In genomic region chr9:112495614-112496013, GRCh38 we compare ENCODE assay signal across 17 cellular contexts. TPM values are rescaled to one million over a fixed set of nuclear protein-coding genes. Genes with fewer than 3 reads are reported as not detected.
DNase-seq lines count a peak whose midpoint lies in the region; ATAC-seq, FAIRE-seq and TF ChIP-seq lines count a peak whose summit lies in the region.
"Had no signal": no experiment of that assay in that cellular context is flagged by ENCODE, and none has a peak within 500 bp of the region (broad histone marks: within the 10 kb centered on the region; RNA-seq: fewer than 3 reads in every experiment).

No MANE protein-coding gene starts in this region.

- H3K9me1 ChIP-seq in K562 (ENCODE audit: control insufficient read depth, insufficient read depth, low read length), result no peaks in the 10 kb centered on the region

- TF ChIP-seq POLR2A in K562 (conservative IDR thresholded peaks at IDR 0.05) (no peak), body of pancreas (IDR thresholded peaks at IDR 0.05) (no peak)

- peaks cover 46% of the 10 kb centered on the region for H3K4me1 Mint-ChIP-seq in CD14-positive monocyte
- H3K4me1 Mint-ChIP-seq: IgD-negative memory B cell had no signal

- in situ Hi-C loops in K562 (cut with MboI), result no loop called here

- H3K27ac ChIP-seq in K562 (ENCODE audit: extremely low read depth, low read depth, low read length), result no peak overlapping the region
- H3K27ac ChIP-seq in lower lobe of right lung, result peak overlapping the region; percentile 26
- no peak overlapping the region for H3K27ac ChIP-seq in body of pancreas

- DNase-seq in CD14-positive monocyte (ENCODE audit: low spot score), result no peak
- peak; percentile 52 for DNase-seq in GF-D8 (lab: John Stamatoyannopoulos, UW)
- DNase-seq in K562 (ENCODE audit: extremely low read depth in 1 of 4, low spot score in 3 of 4), result no peak
- DNase-seq in lower lobe of right lung, result no peak
- no peak for DNase-seq in body of pancreas
- DNase-seq in NCI-H748 (lab: John Stamatoyannopoulos, UW; ENCODE audit: unreplicated experiment), result no peak
- DNase-seq: ACHN; Calu3; CD4-positive, alpha-beta T cell; H7; NCI-H1092; NCI-H2081 treated with DMSO at 0.1 percent for 48 hours; NCI-H510A; SK-N-SH had no signal

- no peak for TF ChIP-seq CTCF in CD14-positive monocyte (IDR thresholded peaks at IDR 0.05)
- no peak for TF ChIP-seq CTCF in K562 (IDR thresholded peaks at IDR 0.05 in 2 of 3, conservative IDR thresholded peaks at IDR 0.05 in 1 of 3; ENCODE audit: insufficient read depth in 2 of 3, low read depth in 1 of 3, low read length in 3 of 3)
- no peak for TF ChIP-seq CTCF in lower lobe of right lung (IDR thresholded peaks at IDR 0.05)
- no peak for TF ChIP-seq CTCF in body of pancreas (IDR thresholded peaks at IDR 0.05)

- no peak for TF ChIP-seq EP300 in K562 (IDR thresholded peaks at IDR 0.05; ENCODE audit: low read length)

- POLR2A ChIA-PET in K562 (lab: Yijun Ruan, JAX), result interaction anchor here (0.8 to 2.1 kb wide), 3 partner anchors 10 to 11 kb away, joined by 3 to 10 read pairs (median 5); partner anchors contain the start of gene KIAA1958

- peaks cover 96% of the 10 kb centered on the region for H3K79me2 ChIP-seq in K562 (ENCODE audit: control insufficient read depth, insufficient read depth, low read length)

- peaks cover 9% of the 10 kb centered on the region; the same call in 1 of the 2 replicates for H3K9me3 ChIP-seq in K562 (replicated peaks; ENCODE audit: control insufficient read depth, insufficient read depth, low read depth, low read length)
- peaks cover 27% of the 10 kb centered on the region for H3K9me3 ChIP-seq in lower lobe of right lung
- H3K9me3 ChIP-seq in body of pancreas, result no peaks in the 10 kb centered on the region

- H3K36me3 Mint-ChIP-seq in CD14-positive monocyte, result peaks cover 11 to 26% of the 10 kb centered on the region in 2 donors

- H2AFZ ChIP-seq in K562 (ENCODE audit: low read depth, low read length), result no peak overlapping the region

- no peak for FAIRE-seq in K562 (lab: Jason Lieb, UNC)
- FAIRE-seq: GM19239 had no signal

- TF ChIP-seq RAD21 in K562 (CRISPR knock-in tag; conservative IDR thresholded peaks at IDR 0.05 in 1 of 2, IDR thresholded peaks at IDR 0.05 in 1 of 2), result no peak

- peak overlapping the region in 1 of 2 donors; percentile 84 for H3K4me3 Mint-ChIP-seq in CD14-positive monocyte
- H3K4me3 Mint-ChIP-seq: CD4-positive, alpha-beta T cell; IgD-negative memory B cell had no signal

- H4K20me1 ChIP-seq in K562 (replicated peaks; ENCODE audit: control insufficient read depth, insufficient read depth, low read length), result no peaks in the 10 kb centered on the region

- no peak overlapping the region for H3K4me2 ChIP-seq in K562 (ENCODE audit: insufficient read depth, low read length)
- H3K4me2 ChIP-seq: SK-N-SH had no signal

- H3K4me1 ChIP-seq in K562 (replicated peaks in 1 of 2; ENCODE audit: control insufficient read depth in 2 of 2, insufficient read depth in 2 of 2, low read length in 2 of 2) (peaks cover 0 to 5% of the 10 kb centered on the region in 2 experiments; a peak in 2 of 5 replicates), lower lobe of right lung (peaks cover 12% of the 10 kb centered on the region), body of pancreas (peaks cover 13% of the 10 kb centered on the region)

- H3K27ac Mint-ChIP-seq in CD14-positive monocyte, result peak overlapping the region; percentile 87 to 96 (median 90)
- H3K27ac Mint-ChIP-seq: CD4-positive, alpha-beta T cell; IgD-negative memory B cell had no signal

- H3K4me3 ChIP-seq in K562 (no peak overlapping the region), lower lobe of right lung (no peak overlapping the region), body of pancreas (no peak overlapping the region)

- 64% methylated on average over 4 of the region's 4 CpGs for WGBS in K562 (ENCODE audit: insufficient coverage, low coverage, missing lambda C conversion rate)
- 87 to 93% methylated on average over 4 of the region's 4 CpGs for WGBS in body of pancreas, 2 donors

- ATAC-seq in K562 (peak; percentile 9; the same call in 1 of the 3 replicates), lower lobe of right lung (peak in 1 of 2 donors; percentile 74), body of pancreas (no peak), HG03196 (IDR thresholded peaks at IDR 0.05; ENCODE audit: unreplicated experiment) (no peak)

- CTCF ChIA-PET in K562 (lab: Yijun Ruan, JAX; ENCODE audit: low intra/inter-chr PET ratio), result no interaction called here

- BruUV-seq in K562 (replicated peaks; lab: Mats Ljungman, UMichigan), result no TSS peak

- intact Hi-C loops in CD14-positive monocyte (cut with micrococcal nuclease), result no loop called here
- intact Hi-C loops in K562 (cut with micrococcal nuclease), result no loop called here
- intact Hi-C loops in lower lobe of right lung (cut with DNase I), result no loop called here
- intact Hi-C loops in body of pancreas (cut with DNase I), result no loop called here

- H3K9ac ChIP-seq in K562 (ENCODE audit: insufficient read depth in 1 of 2, low read depth in 2 of 2, low read length in 2 of 2), result no peak overlapping the region
- H3K9ac ChIP-seq: SK-N-SH had no signal

- H3K9me3 Mint-ChIP-seq in CD14-positive monocyte, result peaks cover 14 to 22% (median 15%) of the 10 kb centered on the region in 7 donors

- H3K36me3 ChIP-seq in K562 (ENCODE audit: control insufficient read depth, insufficient read depth, low read length), result peaks cover 43% of the 10 kb centered on the region
- no peaks in the 10 kb centered on the region for H3K36me3 ChIP-seq in lower lobe of right lung
- no peaks in the 10 kb centered on the region for H3K36me3 ChIP-seq in body of pancreas (replicated peaks in 1 of 2; ENCODE audit: insufficient read depth in 1 of 2, low read depth in 2 of 2)

- H3K27me3 ChIP-seq in K562 (ENCODE audit: control insufficient read depth in 2 of 2, insufficient read depth in 2 of 2, low read length in 2 of 2), result no peaks in the 10 kb centered on the region
- H3K27me3 ChIP-seq in lower lobe of right lung (ENCODE audit: low read depth), result no peaks in the 10 kb centered on the region
- H3K27me3 ChIP-seq in body of pancreas, result no peaks in the 10 kb centered on the region

- no peaks in the 10 kb centered on the region for H3K27me3 Mint-ChIP-seq in CD14-positive monocyte (ENCODE audit: low read depth in 3 of 3)
- H3K27me3 Mint-ChIP-seq: CD4-positive, alpha-beta T cell; IgD-negative memory B cell had no signal

TF ChIP-seq in K562, 482 proteins besides CTCF, POLR2A, EP300 and RAD21 (continues in another document):
- TF ChIP-seq ZNF75A (CRISPR knock-in tag; IDR thresholded peaks at IDR 0.05) (no peak), CAMTA2 (CRISPR knock-in tag; conservative IDR thresholded peaks at IDR 0.05) (no peak), PBX2 (CRISPR knock-in tag; IDR thresholded peaks at IDR 0.05; ENCODE audit: low read depth) (no peak), PBX2 (tag; conservative IDR thresholded peaks at IDR 0.05; ENCODE audit: low read depth) (peak; percentile 89)

RNA-seq across cellular contexts. Expression of gene KIAA1958, which starts 9.0 kb away (rescaled TPM):
- polyA plus RNA-seq in CD14-positive monocyte, result 1 to 10 TPM; 1.9 TPM
- total RNA-seq in K562 (2011; cell fraction: chromatin; rRNA removed; ENCODE audit: low replicate concordance), result 49.8 and 66.2 TPM in 2 replicates
- 22.5 and 29.5 TPM in 2 replicates for total RNA-seq in K562 (2011; cell fraction: nucleolus; rRNA removed)
- 30.6 and 35.2 TPM in 2 replicates for total RNA-seq in K562 (2011; cell fraction: nucleoplasm; rRNA removed)
- 5.8 and 5.9 TPM in 2 replicates for total RNA-seq in K562 (2014; rRNA removed)
- 10.2 and 10.8 TPM in 2 replicates for total RNA-seq in K562 (2014; rRNA removed; fragmentation: Illumina TruSeq; extraction: Trizol)
- total RNA-seq in K562 (2015; rRNA removed; fragmentation: Illumina TruSeq; extraction: Trizol), result 10.1 TPM in 2 replicates
- total RNA-seq in K562 (2021), result 14.4 and 16.0 TPM in 2 replicates
- 10.5 and 13.2 TPM in 2 replicates for polyA plus RNA-seq in K562 (2011; rRNA removed)
- polyA plus RNA-seq in K562 (2011; cell fraction: cytosol; rRNA removed), result 8.3 and 14.3 TPM in 2 replicates
- 17.4 and 19.9 TPM in 2 replicates for polyA plus RNA-seq in K562 (2011; cell fraction: nucleus; rRNA removed)
- 5.3 and 6.2 TPM in 2 replicates for polyA plus RNA-seq in K562 (2012)
- 11.6 and 12.8 TPM in 2 replicates for polyA plus RNA-seq in K562 (2014; fragmentation: Illumina TruSeq; extraction: Trizol)
- 1 to 10 TPM; 1.1 to 2.6 TPM for polyA plus RNA-seq in K562 (2014; fragmentation: Nextera tagmentation; extraction: Ambion mirVana)
- 5.2 and 5.9 TPM in 2 replicates for polyA plus RNA-seq in K562 (2014; rRNA removed)
- polyA minus RNA-seq in K562 (2011; rRNA and poly(A)+ RNA removed), result 52.8 and 56.9 TPM in 2 replicates
- polyA minus RNA-seq in K562 (2011; cell fraction: cytosol; rRNA and poly(A)+ RNA removed), result 33.8 and 39.5 TPM in 2 replicates
- polyA minus RNA-seq in K562 (2011; cell fraction: nucleus; rRNA and poly(A)+ RNA removed), result 24.6 and 45.3 TPM in 2 replicates
- total RNA-seq in lower lobe of right lung, result 14.1 TPM
- 1 to 10 TPM; 5.7 to 9.6 TPM for total RNA-seq in body of pancreas
